8 cellular contexts compared by ENCODE assay signal in genomic region chr2:221573430-221574230, GRCh38. TPM values are rescaled to one million over a fixed set of nuclear protein-coding genes. Genes with fewer than 3 reads are reported as not detected.
A peak's percentile ranks its signal among the peaks of the same experiment; 100 is the strongest.
DNase-seq lines count a peak whose midpoint lies in the region; ATAC-seq lines count a peak whose summit lies in the region.

No MANE protein-coding gene starts in this region.

- H3K4me3 ChIP-seq in NT2/D1 (ENCODE audit: insufficient read length, low read depth) (peak overlapping the region; percentile 67), esophagus (ENCODE audit: low read depth in 1 of 2, low read length in 2 of 2) (peak overlapping the region; percentile 57 to 82), mucosa of stomach (ENCODE audit: low read length) (peak overlapping the region; percentile 84)

- 0 to 1% methylated on average over 56 to 63 of the region's 63 CpGs for WGBS in esophagus, 2 donors

- H3K9me3 ChIP-seq in NT2/D1 (ENCODE audit: insufficient read depth, low read length): no peaks in the 10 kb centered on the region
- H3K9me3 ChIP-seq in esophagus (ENCODE audit: control insufficient read depth in 2 of 2, insufficient read depth in 1 of 2, low read depth in 1 of 2, low read length in 1 of 2): no peaks in the 10 kb centered on the region
- no peaks in the 10 kb centered on the region for H3K9me3 ChIP-seq in mucosa of stomach (ENCODE audit: control insufficient read depth, low read length)

- peak; percentile 86 for DNase-seq in Caki2 (ENCODE audit: low read depth)
- peak; percentile 75 for DNase-seq in HT-29 (ENCODE audit: low spot score)
- peak; percentile 79 for DNase-seq in NT2/D1 (ENCODE audit: low read depth, low spot score)
- peak; percentile 86 for DNase-seq in activated T-cell treated with anti-CD3 and anti-CD28 coated beads, Interleukin-2, amount 50 U/mL, for 1 hour
- DNase-seq in stimulated activated CD8-positive, alpha-beta memory T cell treated with anti-CD3 and anti-CD28 coated beads, Interleukin-4, amount 100 ng/mL, for 48 hours: peak; percentile 90

- H3K36me3 ChIP-seq in NT2/D1 (ENCODE audit: insufficient read depth, insufficient read length, low read length): no peaks in the 10 kb centered on the region
- H3K36me3 ChIP-seq in esophagus (ENCODE audit: control insufficient read depth in 2 of 2, insufficient read depth in 2 of 2, low read length in 1 of 2): no peaks in the 10 kb centered on the region
- no peaks in the 10 kb centered on the region for H3K36me3 ChIP-seq in mucosa of stomach (ENCODE audit: control insufficient read depth, insufficient read depth, low read length)

- H3K27me3 ChIP-seq in NT2/D1 (ENCODE audit: insufficient read depth, insufficient read length) (peaks cover 39% of the 10 kb centered on the region), esophagus (ENCODE audit: control insufficient read depth in 1 of 2, insufficient read depth in 2 of 2, low read length in 2 of 2) (peaks cover 0 to 3% of the 10 kb centered on the region in 2 donors), mucosa of stomach (ENCODE audit: control insufficient read depth, insufficient read depth, low read length) (peaks cover 45% of the 10 kb centered on the region)

- peaks cover 10% of the 10 kb centered on the region for H3K4me1 ChIP-seq in NT2/D1 (ENCODE audit: insufficient read depth, insufficient read length)
- H3K4me1 ChIP-seq in esophagus (ENCODE audit: control insufficient read depth in 2 of 2, insufficient read depth in 2 of 2, low read length in 1 of 2): peaks cover 0 to 6% of the 10 kb centered on the region in 2 donors
- H3K4me1 ChIP-seq in mucosa of stomach (ENCODE audit: control insufficient read depth, insufficient read depth, low read length): peaks cover 24% of the 10 kb centered on the region

- in situ Hi-C loops in Caki2 (cut with HindIII; ENCODE audit: low pct_unique_long_range_greater_than_20kb, low sequenced_read_pairs): no loop called here

- H3K27ac ChIP-seq in esophagus (ENCODE audit: low read depth in 2 of 2, low read length in 1 of 2): peak overlapping the region; percentile 62 to 84

- H3K9ac ChIP-seq in NT2/D1 (ENCODE audit: insufficient read length, low read depth): peak overlapping the region; percentile 87
- H3K9ac ChIP-seq in mucosa of stomach (ENCODE audit: low read length): peak overlapping the region; percentile 70

- ATAC-seq in GM21381 (IDR thresholded peaks at IDR 0.05; ENCODE audit: unreplicated experiment): peak; percentile 57

RNA-seq across cellular contexts. Expression of gene EPHA4, which starts 1.5 kb away (rescaled TPM):
- 7.5 and 37.2 TPM in 2 replicates for total RNA-seq in Caki2 (2014; rRNA removed; shearing (Covaris generic); ENCODE audit: low replicate concordance)
- total RNA-seq in HT-29 (2014; rRNA removed; shearing (Covaris generic)): 0.41 TPM in 1 of 2 replicates, not detected in the other
- 1 to 10 TPM; 4.5 to 6.0 TPM for polyA plus RNA-seq in esophagus

Comparison
In these comparisons a context has a peak if more than half of its experiments do, and no peak if none do; other contexts are left out.
1. Peak in every context shown above with its lines: DNase-seq, ATAC-seq, H3K4me3 ChIP-seq and H3K27ac ChIP-seq.